Comparison of ENCODE assay signal across 1 cellular context in the genomic region with DNA sequence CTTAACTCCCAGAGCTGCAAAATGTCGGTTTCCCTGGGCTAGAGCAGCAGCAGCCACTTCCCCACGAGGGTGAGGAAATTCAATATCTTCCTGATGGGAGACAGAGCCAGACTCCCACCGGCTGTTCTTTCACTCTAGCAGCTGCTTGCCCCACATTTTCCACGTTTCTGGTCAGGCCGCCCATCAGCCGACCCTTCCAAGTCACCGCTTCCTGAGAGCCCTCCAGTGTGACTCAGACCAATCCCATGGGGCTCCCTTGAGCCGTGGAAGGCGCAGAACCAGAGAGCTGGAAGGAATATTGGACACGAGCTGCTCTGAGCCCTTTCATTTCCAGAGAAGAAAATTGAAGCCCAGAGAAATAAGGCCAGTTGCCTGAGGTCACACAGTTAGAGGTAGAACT.
TF ChIP-seq lines count a peak whose summit lies in the region.

No MANE protein-coding gene starts in this region.

TF ChIP-seq in GM23338, 12 proteins besides CTCF, POLR2A, EP300 and RAD21 (continued from another document):
- TF ChIP-seq ZNF462 (CRISPR knock-in tag; IDR thresholded peaks at IDR 0.05) (no peak), NANOG (IDR thresholded peaks at IDR 0.05; ENCODE audit: borderline replicate concordance) (no peak), EZH2phosphoT487 (IDR thresholded peaks at IDR 0.05; ENCODE audit: unreplicated experiment) (no peak), JUNB (IDR thresholded peaks at IDR 0.05; ENCODE audit: unreplicated experiment) (no peak)
